In genomic region chr12:1640630-1641234, GRCh38 we compare ENCODE assay signal across 24 cellular contexts. TPM values are rescaled to one million over a fixed set of nuclear protein-coding genes. Genes with fewer than 3 reads are reported as not detected.
"Had no signal": no experiment of that assay in that cellular context is flagged by ENCODE, and none has a peak within 500 bp of the region (broad histone marks: within the 10 kb centered on the region; RNA-seq: fewer than 3 reads in every experiment).

No MANE protein-coding gene starts in this region.

- H3K4me1 Mint-ChIP-seq: activated naive CD4-positive, alpha-beta T cell treated with anti-CD3 and anti-CD28 coated beads, Interleukin-2, amount 50 U/mL, for 24 hours had no signal

- H3K79me2 ChIP-seq: hepatocyte had no signal

- H3K4me3 Mint-ChIP-seq: activated CD4-positive, alpha-beta T cell treated with anti-CD3 and anti-CD28 coated beads for 36 hours; activated CD8-positive, alpha-beta memory T cell treated with anti-CD3 and anti-CD28 coated beads, Interleukin-2, amount 10 ng/mL, durations not matched to agents 7 days and 5 days; activated CD8-positive, alpha-beta T cell treated with anti-CD3 and anti-CD28 coated beads, Interleukin-2, amount 10 ng/mL, durations not matched to agents 7 days and 5 days; activated naive CD4-positive, alpha-beta T cell treated with anti-CD3 and anti-CD28 coated beads, Interleukin-2, amount 50 U/mL, for 24 hours; activated naive CD8-positive, alpha-beta T cell treated with anti-CD3 and anti-CD28 coated beads, Interleukin-2, amount 50 U/mL, for 24 hours; naive thymus-derived CD4-positive, alpha-beta T cell had no signal

- H3K36me3 Mint-ChIP-seq: activated CD8-positive, alpha-beta memory T cell treated with anti-CD3 and anti-CD28 coated beads, Interleukin-2, amount 10 ng/mL, durations not matched to agents 7 days and 5 days; activated naive CD4-positive, alpha-beta T cell treated with anti-CD3 and anti-CD28 coated beads, Interleukin-2, amount 50 U/mL, for 24 hours; naive thymus-derived CD4-positive, alpha-beta T cell had no signal

- H3K27me3 ChIP-seq: hepatocyte, suprapubic skin, tibial artery, upper lobe of right lung had no signal

- H3K27ac ChIP-seq: epithelial cell of prostate, hepatocyte, spleen, suprapubic skin, tibial artery, upper lobe of right lung had no signal

- H3K27me3 Mint-ChIP-seq: activated naive CD4-positive, alpha-beta T cell treated with anti-CD3 and anti-CD28 coated beads, Interleukin-2, amount 50 U/mL, for 24 hours had no signal

- H3K4me3 ChIP-seq: hepatocyte, spleen, suprapubic skin, tibial artery had no signal

- ATAC-seq: activated CD4-positive, alpha-beta T cell treated with anti-CD3 and anti-CD28 coated beads for 36 hours; activated CD8-positive, alpha-beta memory T cell treated with anti-CD3 and anti-CD28 coated beads, Interleukin-2, amount 10 ng/mL, durations not matched to agents 7 days and 5 days; activated CD8-positive, alpha-beta T cell treated with anti-CD3 and anti-CD28 coated beads, Interleukin-2, amount 10 ng/mL, durations not matched to agents 7 days and 5 days; activated naive CD8-positive, alpha-beta T cell treated with anti-CD3 and anti-CD28 coated beads, Interleukin-2, amount 50 U/mL, for 24 hours; left cardiac atrium; left ventricle myocardium superior; naive thymus-derived CD4-positive, alpha-beta T cell; right cardiac atrium; upper lobe of right lung had no signal

- H2AFZ ChIP-seq: hepatocyte had no signal

- H3K4me2 ChIP-seq: hepatocyte had no signal

- H3K27ac Mint-ChIP-seq: activated CD4-positive, alpha-beta T cell treated with anti-CD3 and anti-CD28 coated beads for 36 hours; activated CD8-positive, alpha-beta memory T cell treated with anti-CD3 and anti-CD28 coated beads, Interleukin-2, amount 10 ng/mL, durations not matched to agents 7 days and 5 days; activated CD8-positive, alpha-beta T cell treated with anti-CD3 and anti-CD28 coated beads, Interleukin-2, amount 10 ng/mL, durations not matched to agents 7 days and 5 days; activated naive CD4-positive, alpha-beta T cell treated with anti-CD3 and anti-CD28 coated beads, Interleukin-2, amount 50 U/mL, for 24 hours; activated naive CD8-positive, alpha-beta T cell treated with anti-CD3 and anti-CD28 coated beads, Interleukin-2, amount 50 U/mL, for 24 hours; activated T-helper 2 cell treated with anti-CD3 and anti-CD28 coated beads, Interferon-gamma antibody, Interleukin-2, Interleukin-4, amounts not matched to agents 10 μg/mL and 5 μg/mL and 100 μg/mL, durations not matched to agents 14 hours and 24 hours and 36 hours; naive thymus-derived CD4-positive, alpha-beta T cell; T-helper 2 cell treated with Interferon-gamma antibody and Interleukin-4, amounts not matched to agents 5 μg/mL and 100 μg/mL, for 36 hours had no signal

- H3K36me3 ChIP-seq: upper lobe of right lung had no signal

- H3K9me3 Mint-ChIP-seq: activated naive CD4-positive, alpha-beta T cell treated with anti-CD3 and anti-CD28 coated beads, Interleukin-2, amount 50 U/mL, for 24 hours; activated naive CD8-positive, alpha-beta T cell treated with anti-CD3 and anti-CD28 coated beads, Interleukin-2, amount 50 U/mL, for 24 hours; activated T-helper 2 cell treated with anti-CD3 and anti-CD28 coated beads, Interferon-gamma antibody, Interleukin-2, Interleukin-4, amounts not matched to agents 10 μg/mL and 5 μg/mL and 100 μg/mL, durations not matched to agents 14 hours and 24 hours and 36 hours; naive thymus-derived CD4-positive, alpha-beta T cell; T-helper 2 cell treated with Interferon-gamma antibody and Interleukin-4, amounts not matched to agents 5 μg/mL and 100 μg/mL, for 36 hours had no signal

- DNase-seq: activated CD4-positive, alpha-beta T cell treated with anti-CD3 and anti-CD28 coated beads for 36 hours; activated CD4-positive, CD25-positive, alpha-beta regulatory T cell; activated CD8-positive, alpha-beta memory T cell treated with anti-CD3 and anti-CD28 coated beads, Interleukin-2, amount 10 ng/mL, durations not matched to agents 7 days and 5 days; activated CD8-positive, alpha-beta T cell treated with anti-CD3 and anti-CD28 coated beads, Interleukin-2, amount 10 ng/mL, durations not matched to agents 7 days and 5 days; activated naive CD8-positive, alpha-beta T cell treated with anti-CD3 and anti-CD28 coated beads, Interleukin-2, amount 50 U/mL, for 24 hours; activated T-cell treated with anti-CD3 and anti-CD28 coated beads, Interleukin-2, amount 50 U/mL, for 48 hours; amygdala; dermis blood vessel endothelial cell; effector CD4-positive, alpha-beta T cell; left cardiac atrium; left ventricle myocardium superior; midbrain; naive thymus-derived CD4-positive, alpha-beta T cell; spleen; stimulated activated naive CD4-positive, alpha-beta T cell; tibial artery; upper lobe of right lung had no signal

- H3K9me3 ChIP-seq: spleen, suprapubic skin, tibial artery, upper lobe of right lung had no signal

RNA-seq across cellular contexts. Expression of gene WNT5B, which starts 11.7 kb away (rescaled TPM):
- total RNA-seq: activated CD4-positive, alpha-beta T cell treated with anti-CD3 and anti-CD28 coated beads for 36 hours; activated CD8-positive, alpha-beta T cell treated with anti-CD3 and anti-CD28 coated beads, Interleukin-2, amount 10 ng/mL, durations not matched to agents 7 days and 5 days had no signal
- polyA plus RNA-seq: naive thymus-derived CD4-positive, alpha-beta T cell had no signal
